ENCODE assay signal across 7 cellular contexts in the genomic region with DNA sequence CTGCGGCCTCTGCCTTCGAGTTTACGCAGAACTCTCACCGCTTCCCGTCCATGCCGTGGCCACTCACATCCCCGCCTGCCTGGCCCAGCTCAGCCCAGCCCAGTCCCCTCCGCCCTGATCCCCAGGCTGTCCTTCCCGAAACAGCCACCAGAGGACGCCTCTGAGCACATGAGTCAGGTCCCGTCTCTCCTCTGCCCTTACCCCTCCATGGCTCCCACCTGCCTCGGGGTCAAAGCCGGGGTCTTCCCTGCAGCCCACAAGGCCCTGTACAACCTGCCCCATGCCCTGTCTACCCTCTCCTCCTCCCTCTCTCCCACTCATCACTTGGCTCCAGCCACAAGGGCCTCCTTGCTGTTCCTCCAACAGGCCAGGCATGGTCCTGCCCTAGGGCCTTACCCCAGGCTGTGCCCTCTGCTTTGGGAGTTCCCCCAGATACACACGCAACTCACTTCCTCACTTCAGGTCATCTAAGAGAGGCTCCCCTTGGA. TPM values are rescaled to one million over a fixed set of nuclear protein-coding genes. Genes with fewer than 3 reads are reported as not detected.
DNase-seq lines count a peak whose midpoint lies in the region; ATAC-seq and TF ChIP-seq lines count a peak whose summit lies in the region.

No MANE protein-coding gene starts in this region.

- no peaks in the 10 kb centered on the region for H4K20me1 ChIP-seq in PC-9 (ENCODE audit: insufficient read depth)

- no peaks in the 10 kb centered on the region for H3K9me3 ChIP-seq in PC-9 (ENCODE audit: insufficient read depth, low read depth)
- no peaks in the 10 kb centered on the region for H3K9me3 ChIP-seq in gastrocnemius medialis

- H3F3A ChIP-seq in PC-9 (ENCODE audit: insufficient read depth, low read depth): no peaks in the 10 kb centered on the region

- no peak overlapping the region for H3K27ac ChIP-seq in PC-9
- H3K27ac ChIP-seq in gastrocnemius medialis: peak overlapping the region in 2 of 4 donors; percentile 39 to 52

- ATAC-seq in gastrocnemius medialis (peak; percentile 13 to 22), GM21529 (IDR thresholded peaks at IDR 0.05; ENCODE audit: unreplicated experiment) (no peak), GM19023 (IDR thresholded peaks at IDR 0.05; ENCODE audit: unreplicated experiment) (no peak)

- H3K4me1 ChIP-seq in PC-9 (replicated peaks; ENCODE audit: insufficient read depth): no peaks in the 10 kb centered on the region
- no peaks in the 10 kb centered on the region for H3K4me1 ChIP-seq in gastrocnemius medialis

- no peaks in the 10 kb centered on the region for H3K9me2 ChIP-seq in PC-9 (ENCODE audit: insufficient read depth)

- no peaks in the 10 kb centered on the region for H3K79me2 ChIP-seq in PC-9 (ENCODE audit: low read depth)

- peak; percentile 95 for TF ChIP-seq CTCF in GM12874 (IDR thresholded peaks at IDR 0.05; ENCODE audit: insufficient read depth, low read depth, low read length)
- peak; percentile 81 for TF ChIP-seq CTCF in PC-9 (conservative IDR thresholded peaks at IDR 0.05)
- TF ChIP-seq CTCF in gastrocnemius medialis (IDR thresholded peaks at IDR 0.05 in 4 of 5, conservative IDR thresholded peaks at IDR 0.05 in 1 of 5): peak; percentile 50 to 80 (median 68)

- H3K4me3 ChIP-seq in PC-9 (no peak overlapping the region), gastrocnemius medialis (no peak overlapping the region)

- POLR2A ChIA-PET in PC-9 (lab: Charles Lee; ENCODE audit: unreplicated experiment): interaction anchor here (0.6 kb wide), 1 partner anchor 33 kb away, joined by 4 read pairs; the partner anchor contains the start of gene PLIN5

- H2AFZ ChIP-seq in PC-9: no peak overlapping the region

- CTCF ChIA-PET in PC-9 (lab: Charles Lee): interaction anchor here (0.6 to 1.5 kb wide), 3 partner anchors 70 to 154 kb away, joined by 3 to 4 read pairs (median 4); no protein-coding TSS in a partner anchor

- in situ Hi-C loops in gastrocnemius medialis (cut with MboI; ENCODE audit: low sequenced_read_pairs in 4 of 4): no loop called here

- no TSS peak for BruUV-seq in PC-9 (replicated peaks; lab: Mats Ljungman, UMichigan)

- H3K4me2 ChIP-seq in PC-9: no peak overlapping the region

- intact Hi-C loops in PC-9 (cut with micrococcal nuclease; ENCODE audit: unreplicated experiment) (loop anchor here (5.0 kb wide), 1 partner anchor 155 kb away; the partner anchor contains the start of gene DPP9), head of caudate nucleus (cut with DNase I) (no loop called here), gastrocnemius medialis (cut with DNase I; ENCODE audit: low total_unique reads) (no loop called here)

- no peaks in the 10 kb centered on the region for H3K27me3 ChIP-seq in PC-9 (ENCODE audit: insufficient read depth, low read depth)
- H3K27me3 ChIP-seq in gastrocnemius medialis: no peaks in the 10 kb centered on the region

- DNase-seq in PC-9 (peak in 1 of 2 experiments; percentile 76), head of caudate nucleus (peak in 26 of 42 donors; percentile 16 to 71 (median 52)), gastrocnemius medialis (no peak)
- DNase-seq in activated T-helper 1 cell treated with anti-CD3 and anti-CD28 coated beads, Interleukin-2, amount 50 U/mL, for 16 hours (ENCODE audit: low read depth in 1 of 2, low spot score in 1 of 2): peak; percentile 34 to 36

- H3K36me3 ChIP-seq in PC-9 (ENCODE audit: low read depth): no peaks in the 10 kb centered on the region
- no peaks in the 10 kb centered on the region for H3K36me3 ChIP-seq in gastrocnemius medialis

- no peak for TF ChIP-seq POLR2A in gastrocnemius medialis (IDR thresholded peaks at IDR 0.05)

RNA-seq across cellular contexts. Expression of gene SEMA6B, which starts 8.1 kb away (rescaled TPM):
- total RNA-seq in PC-9 (2021): 3.3 and 5.0 TPM in 2 replicates
- 1 to 10 TPM; 1.4 to 3.3 (median 2.6) TPM for total RNA-seq in gastrocnemius medialis

RNA-seq across cellular contexts. Expression of gene LRG1, which starts 27.8 kb away (rescaled TPM):
- 22.0 and 25.6 TPM in 2 replicates for total RNA-seq in PC-9 (2021)
- 1 to 10 TPM in 1 of 4 donors, under 1 TPM in 2, not detected in 1; 0.15 to 2.7 (median 0.98) TPM for total RNA-seq in gastrocnemius medialis

RNA-seq across cellular contexts. Expression of gene PLIN5, which starts 32.6 kb away (rescaled TPM):
- total RNA-seq in PC-9 (2021): 4.3 and 4.4 TPM in 2 replicates
- 100 to 1,000 TPM in 1 of 4 donors, 10 to 100 TPM in 3; 23.5 to 127 (median 52.9) TPM for total RNA-seq in gastrocnemius medialis

RNA-seq across cellular contexts. Expression of gene PLIN4, which starts 49.3 kb away (rescaled TPM):
- total RNA-seq in PC-9 (2021) (1.6 and 1.8 TPM in 2 replicates), gastrocnemius medialis (100 to 1,000 TPM in 3 of 4 donors, 10 to 100 TPM in 1; 79.6 to 282 (median 152) TPM)

Comparison
In these comparisons a context has a peak if more than half of its experiments do, and no peak if none do; other contexts are left out.
1. DNase-seq: peak in activated T-helper 1 cell treated with anti-CD3 and anti-CD28 coated beads, Interleukin-2, amount 50 U/mL, for 16 hours (2 of 2) and head of caudate nucleus (26 of 42); none in gastrocnemius medialis (0 of 2).
2. ATAC-seq: peak in gastrocnemius medialis (2 of 2); none in GM21529 (single experiment) and GM19023 (single experiment).
3. Peak in every context shown above with its lines, with median percentiles within 50 percentile points of each other: CTCF ChIP-seq.